Comparison of ENCODE assay signal across 8 cellular contexts in the genomic region with DNA sequence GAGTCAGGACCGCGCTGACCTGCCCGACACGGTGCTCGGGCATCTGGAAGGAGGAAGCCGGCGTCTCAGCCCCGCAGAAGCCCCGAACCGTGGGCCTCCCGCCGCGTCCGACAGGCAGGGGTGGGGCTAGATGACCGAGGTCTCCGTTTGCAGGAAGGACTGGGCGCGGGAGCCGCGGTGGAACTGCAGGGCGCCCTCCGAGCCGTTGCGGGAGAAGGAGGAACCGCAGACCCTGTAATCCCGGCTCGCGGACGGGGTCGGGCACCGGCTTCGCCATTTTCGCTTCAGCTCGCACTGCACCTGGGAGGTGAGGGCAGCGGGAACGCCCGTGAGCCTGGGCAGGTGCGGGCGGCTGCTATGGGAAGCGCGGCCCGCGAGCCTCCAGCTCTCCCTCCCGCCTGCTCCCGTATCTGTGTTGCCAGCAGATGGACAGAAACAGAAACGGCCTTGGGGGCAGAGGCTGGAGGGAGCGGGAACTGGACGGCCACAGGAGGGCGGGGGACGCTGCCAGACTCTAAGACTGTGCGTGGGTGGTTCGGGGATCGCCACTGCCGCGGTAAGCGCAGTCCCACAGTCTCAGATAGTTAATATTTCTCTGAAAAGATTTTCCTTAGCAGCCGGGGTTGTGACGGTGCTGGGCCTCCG.
A peak's percentile ranks its signal among the peaks of the same experiment; 100 is the strongest.
DNase-seq lines count a peak whose midpoint lies in the region; ATAC-seq and TF ChIP-seq lines count a peak whose summit lies in the region.

No MANE protein-coding gene starts in this region.

- no peaks in the 10 kb centered on the region for H3K4me1 ChIP-seq in endocrine pancreas (ENCODE audit: control insufficient read depth, insufficient read depth, low read length)

- H3K4me3 ChIP-seq in endocrine pancreas (ENCODE audit: control insufficient read depth, insufficient read depth, low read length), result peak overlapping the region; percentile 22

- DNase-seq in AG08396 (ENCODE audit: low spot score), result peak; percentile 59
- peak; percentile 77 for DNase-seq in HEK293T (ENCODE audit: extremely low spot score)
- DNase-seq in SKM-1 treated with dmso at 0.1 percent for 144 hours (lab: John Stamatoyannopoulos, UW; ENCODE audit: unreplicated experiment), result peak; percentile 20
- DNase-seq in mesenteric fat pad (ENCODE audit: low spot score), result peak; percentile 91
- peak; percentile 78 for DNase-seq in type B pancreatic cell (ENCODE audit: extremely low spot score, unreplicated experiment)
- no peak for DNase-seq in foreskin melanocyte

- H3K36me3 ChIP-seq in endocrine pancreas (ENCODE audit: control insufficient read depth, insufficient read depth, low read length), result no peaks in the 10 kb centered on the region

- no peak overlapping the region for H3K9ac ChIP-seq in endocrine pancreas (ENCODE audit: control insufficient read depth, insufficient read depth, low read length)

- H3K4me1 Mint-ChIP-seq in type B pancreatic cell (ENCODE audit: unreplicated experiment), result peaks cover 18% of the 10 kb centered on the region

- CTCF ChIA-PET in HEK293T (lab: Yijun Ruan, JAX), result interaction anchor here (1.3 kb wide), 1 partner anchor 14 kb away, joined by 4 read pairs; no protein-coding TSS in a partner anchor

- no peaks in the 10 kb centered on the region for H3K36me3 Mint-ChIP-seq in type B pancreatic cell

- no peak for ATAC-seq in HG03571 (IDR thresholded peaks at IDR 0.05; ENCODE audit: unreplicated experiment)

- POLR2A ChIA-PET in HEK293T (lab: Yijun Ruan, JAX), result no interaction called here

- TF ChIP-seq CTCF in type B pancreatic cell (conservative IDR thresholded peaks at IDR 0.05), result peak; percentile 70

- H3K27me3 Mint-ChIP-seq in type B pancreatic cell, result peaks cover 7% of the 10 kb centered on the region

- no peaks in the 10 kb centered on the region for H3K9me3 Mint-ChIP-seq in type B pancreatic cell

- H3K9me3 ChIP-seq in endocrine pancreas (ENCODE audit: control insufficient read depth, low read length), result no peaks in the 10 kb centered on the region

- H3K27ac Mint-ChIP-seq in type B pancreatic cell, result peak overlapping the region; percentile 36

- H3K27me3 ChIP-seq in endocrine pancreas (ENCODE audit: control insufficient read depth, insufficient read depth, low read length), result no peaks in the 10 kb centered on the region

- H3K4me3 Mint-ChIP-seq in type B pancreatic cell, result peak overlapping the region; percentile 80

TF ChIP-seq in HEK293T, 16 proteins besides CTCF, POLR2A, EP300 and RAD21:
- TF ChIP-seq NFRKB (IDR thresholded peaks at IDR 0.05), result no peak
- no peak for TF ChIP-seq SP1 (IDR thresholded peaks at IDR 0.05)
- no peak for TF ChIP-seq ARNT (IDR thresholded peaks at IDR 0.05)
- TF ChIP-seq ELF4 (IDR thresholded peaks at IDR 0.05), result no peak
- TF ChIP-seq CTBP1 (IDR thresholded peaks at IDR 0.05; ENCODE audit: borderline replicate concordance), result no peak
- TF ChIP-seq FOXA1 (IDR thresholded peaks at IDR 0.05), result no peak
- no peak for TF ChIP-seq FOXM1 (IDR thresholded peaks at IDR 0.05; ENCODE audit: borderline replicate concordance)
- TF ChIP-seq BHLHE40 (IDR thresholded peaks at IDR 0.05; ENCODE audit: borderline replicate concordance), result no peak
- no peak for TF ChIP-seq FOXK2 (IDR thresholded peaks at IDR 0.05)
- TF ChIP-seq, protein P1, sequence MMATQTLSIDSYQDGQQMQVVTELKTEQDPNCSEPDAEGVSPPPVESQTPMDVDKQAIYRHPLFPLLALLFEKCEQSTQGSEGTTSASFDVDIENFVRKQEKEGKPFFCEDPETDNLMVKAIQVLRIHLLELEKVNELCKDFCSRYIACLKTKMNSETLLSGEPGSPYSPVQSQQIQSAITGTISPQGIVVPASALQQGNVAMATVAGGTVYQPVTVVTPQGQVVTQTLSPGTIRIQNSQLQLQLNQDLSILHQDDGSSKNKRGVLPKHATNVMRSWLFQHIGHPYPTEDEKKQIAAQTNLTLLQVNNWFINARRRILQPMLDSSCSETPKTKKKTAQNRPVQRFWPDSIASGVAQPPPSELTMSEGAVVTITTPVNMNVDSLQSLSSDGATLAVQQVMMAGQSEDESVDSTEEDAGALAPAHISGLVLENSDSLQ (IDR thresholded peaks at IDR 0.05), result no peak
- TF ChIP-seq TARDBP (IDR thresholded peaks at IDR 0.05), result no peak
- no peak for TF ChIP-seq ZNF384 (IDR thresholded peaks at IDR 0.05)
- no peak; the same call in 1 of the 2 replicates for TF ChIP-seq L3MBTL2 (conservative IDR thresholded peaks at IDR 0.05)
- no peak for TF ChIP-seq HDGF (IDR thresholded peaks at IDR 0.05; ENCODE audit: borderline replicate concordance)
- TF ChIP-seq LEF1 (IDR thresholded peaks at IDR 0.05; ENCODE audit: borderline replicate concordance), result no peak
- TF ChIP-seq SUZ12 (IDR thresholded peaks at IDR 0.05), result no peak
